8 cellular contexts compared by ENCODE assay signal in genomic region chr5:159915913-159916840, GRCh38.
A peak's percentile ranks its signal among the peaks of the same experiment; 100 is the strongest.
DNase-seq lines count a peak whose midpoint lies in the region; ATAC-seq and TF ChIP-seq lines count a peak whose summit lies in the region.

ADRA1B (plus strand) TSS chr5:159916482; CDS start chr5:159916906, 424 bp downstream.

- DNase-seq in NCI-H82 (lab: John Stamatoyannopoulos, UW) (peak; percentile 83), NCI-H82 treated with DMSO at 0.1 percent for 48 hours (lab: John Stamatoyannopoulos, UW; ENCODE audit: unreplicated experiment) (no peak), HuH-7.5 (ENCODE audit: low spot score) (peak; percentile 54), WERI-Rb-1 (peak; percentile 80), cerebellar cortex (ENCODE audit: low spot score) (peak; percentile 49), left kidney (ENCODE audit: low read depth, low spot score) (peak; percentile 96)
- DNase-seq in stimulated activated CD4-positive, alpha-beta T cell treated with anti-CD3 and anti-CD28 coated beads, Interleukin-2, amount 100 ng/mL, for 4 hours (ENCODE audit: low read depth): peak; percentile 29

- no peak within 1 kb of the TSS for H3K27ac ChIP-seq in WERI-Rb-1

- peak within 1 kb of the TSS; percentile 61 for H3K4me3 ChIP-seq in WERI-Rb-1 (ENCODE audit: low read depth, low read length)

- peak; percentile 74 for TF ChIP-seq CTCF in WERI-Rb-1 (IDR thresholded peaks at IDR 0.05; ENCODE audit: low read depth, low read length)

- no peak for ATAC-seq in HG03039 (IDR thresholded peaks at IDR 0.05; ENCODE audit: unreplicated experiment)

- peaks cover 4% of the 10 kb centered on the region for H3K27me3 ChIP-seq in WERI-Rb-1 (ENCODE audit: insufficient read depth, low read depth, severe bottlenecking)

- no peaks in the 10 kb centered on the region for H3K9me3 ChIP-seq in WERI-Rb-1 (ENCODE audit: severe bottlenecking)

- H3K36me3 ChIP-seq in WERI-Rb-1: no peaks in the 10 kb centered on the region
